In the genomic region with DNA sequence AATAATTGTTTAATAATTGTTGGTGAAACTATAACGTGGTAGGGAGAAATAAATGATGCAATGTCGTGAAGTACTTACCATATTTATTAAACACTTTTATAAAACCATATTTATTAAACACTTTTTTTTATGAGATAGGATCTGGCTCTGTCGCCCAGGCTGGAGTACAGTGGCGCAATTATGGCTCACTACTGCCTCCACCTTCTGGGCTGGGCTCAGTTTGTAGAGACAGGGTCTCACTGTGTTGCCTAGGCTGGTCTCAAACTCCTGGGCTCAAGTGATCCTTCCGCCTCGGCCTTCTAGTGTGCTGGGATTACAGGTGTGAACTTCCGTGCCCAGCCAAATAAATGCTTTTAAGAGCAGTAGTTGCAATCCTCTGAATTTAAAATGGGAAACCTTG, we compare ENCODE assay signal across 37 cellular contexts.
"Had no signal": no experiment of that assay in that cellular context is flagged by ENCODE, and none has a peak within 500 bp of the region (broad histone marks: within the 10 kb centered on the region; RNA-seq: fewer than 3 reads in every experiment).

No MANE protein-coding gene starts in this region.

- H3K4me1 Mint-ChIP-seq: activated naive CD4-positive, alpha-beta T cell treated with anti-CD3 and anti-CD28 coated beads, Interleukin-2, amount 10 ng/mL, durations not matched to agents 7 days and 5 days; activated naive CD4-positive, alpha-beta T cell treated with anti-CD3 and anti-CD28 coated beads, Interleukin-2, amount 50 U/mL, for 24 hours; activated naive CD8-positive, alpha-beta T cell treated with anti-CD3 and anti-CD28 coated beads, Interleukin-2, amount 50 U/mL, for 24 hours; brain; central memory CD8-positive, alpha-beta T cell had no signal

- ATAC-seq: activated CD4-positive, alpha-beta T cell treated with anti-CD3 and anti-CD28 coated beads for 36 hours; activated CD4-positive, CD25-positive, alpha-beta regulatory T cell treated with anti-CD3 and anti-CD28 coated beads, Interleukin-2, amount 50 U/mL, for 24 hours; activated CD8-positive, alpha-beta memory T cell treated with anti-CD3 and anti-CD28 coated beads, Interleukin-2, amount 10 ng/mL, durations not matched to agents 7 days and 5 days; activated CD8-positive, alpha-beta T cell treated with anti-CD3 and anti-CD28 coated beads, Interleukin-2, amount 10 ng/mL, durations not matched to agents 7 days and 5 days; activated naive CD8-positive, alpha-beta T cell treated with anti-CD3 and anti-CD28 coated beads, Interleukin-2, amount 50 U/mL, for 24 hours had no signal

- H3K27ac ChIP-seq: ascending aorta, cardiac muscle cell, VCaP had no signal

- FAIRE-seq: bronchial epithelial cell, TTC549 had no signal

- H3K4me3 ChIP-seq: ascending aorta, cardiac muscle cell had no signal

- H3K27ac Mint-ChIP-seq: activated CD4-positive, alpha-beta memory T cell treated with anti-CD3 and anti-CD28 coated beads, Interleukin-2, amount 10 ng/mL, durations not matched to agents 7 days and 5 days; activated CD4-positive, alpha-beta T cell treated with anti-CD3 and anti-CD28 coated beads for 36 hours; activated CD4-positive, alpha-beta T cell treated with anti-CD3 and anti-CD28 coated beads, Interleukin-2, amount 10 ng/mL, durations not matched to agents 7 days and 5 days; activated CD8-positive, alpha-beta memory T cell treated with anti-CD3 and anti-CD28 coated beads, Interleukin-2, amount 10 ng/mL, durations not matched to agents 7 days and 5 days; activated naive CD4-positive, alpha-beta T cell treated with anti-CD3 and anti-CD28 coated beads, Interleukin-2, amount 10 ng/mL, durations not matched to agents 7 days and 5 days; activated naive CD4-positive, alpha-beta T cell treated with anti-CD3 and anti-CD28 coated beads, Interleukin-2, amount 50 U/mL, for 24 hours; activated naive CD8-positive, alpha-beta T cell; activated naive CD8-positive, alpha-beta T cell treated with anti-CD3 and anti-CD28 coated beads, Interleukin-2, amount 10 ng/mL, durations not matched to agents 7 days and 5 days; activated naive CD8-positive, alpha-beta T cell treated with anti-CD3 and anti-CD28 coated beads, Interleukin-2, amount 50 U/mL, for 24 hours; activated T-cell treated with anti-CD3 and anti-CD28 coated beads, Interleukin-2, amount 50 U/mL, for 24 hours; activated T-helper 2 cell treated with anti-CD3 and anti-CD28 coated beads, Interferon-gamma antibody, Interleukin-2, Interleukin-4, amounts not matched to agents 10 μg/mL and 5 μg/mL and 100 μg/mL, durations not matched to agents 14 hours and 24 hours and 36 hours; T-helper 2 cell treated with Interferon-gamma antibody and Interleukin-4, amounts not matched to agents 5 μg/mL and 100 μg/mL, for 36 hours had no signal

- H3K4me1 ChIP-seq: ascending aorta had no signal

- H3K9me3 ChIP-seq: ascending aorta had no signal

- H3K27me3 Mint-ChIP-seq: activated CD4-positive, alpha-beta memory T cell treated with anti-CD3 and anti-CD28 coated beads, Interleukin-2, amount 10 ng/mL, durations not matched to agents 7 days and 5 days; activated CD4-positive, alpha-beta T cell treated with anti-CD3 and anti-CD28 coated beads for 36 hours; activated CD4-positive, alpha-beta T cell treated with anti-CD3 and anti-CD28 coated beads, Interleukin-2, amount 10 ng/mL, durations not matched to agents 7 days and 5 days; activated CD8-positive, alpha-beta memory T cell treated with anti-CD3 and anti-CD28 coated beads, Interleukin-2, amount 10 ng/mL, durations not matched to agents 7 days and 5 days; activated naive CD4-positive, alpha-beta T cell treated with anti-CD3 and anti-CD28 coated beads, Interleukin-2, amount 10 ng/mL, durations not matched to agents 7 days and 5 days; activated naive CD4-positive, alpha-beta T cell treated with anti-CD3 and anti-CD28 coated beads, Interleukin-2, amount 50 U/mL, for 24 hours; activated naive CD8-positive, alpha-beta T cell; activated naive CD8-positive, alpha-beta T cell treated with anti-CD3 and anti-CD28 coated beads, Interleukin-2, amount 10 ng/mL, durations not matched to agents 7 days and 5 days; activated naive CD8-positive, alpha-beta T cell treated with anti-CD3 and anti-CD28 coated beads, Interleukin-2, amount 50 U/mL, for 24 hours; activated T-cell treated with anti-CD3 and anti-CD28 coated beads, Interleukin-2, amount 50 U/mL, for 24 hours; brain; central memory CD8-positive, alpha-beta T cell had no signal

- DNase-seq: activated CD4-positive, alpha-beta memory T cell treated with anti-CD3 and anti-CD28 coated beads, Interleukin-2, amount 10 ng/mL, durations not matched to agents 7 days and 5 days; activated CD4-positive, alpha-beta T cell treated with anti-CD3 and anti-CD28 coated beads for 1 hour; activated CD4-positive, alpha-beta T cell treated with anti-CD3 and anti-CD28 coated beads for 36 hours; activated CD4-positive, alpha-beta T cell treated with anti-CD3 and anti-CD28 coated beads for 48 hours; activated CD4-positive, alpha-beta T cell treated with anti-CD3 and anti-CD28 coated beads, Interleukin-2, amount 10 ng/mL, durations not matched to agents 7 days and 5 days; activated CD4-positive, alpha-beta T cell treated with anti-CD3 and anti-CD28 coated beads, Interleukin-2, amount 50 U/mL, for 48 hours; activated CD4-positive, CD25-positive, alpha-beta regulatory T cell; activated CD8-positive, alpha-beta memory T cell treated with anti-CD3 and anti-CD28 coated beads for 24 hours; activated CD8-positive, alpha-beta memory T cell treated with anti-CD3 and anti-CD28 coated beads, Interleukin-2, amount 10 ng/mL, durations not matched to agents 7 days and 5 days; activated CD8-positive, alpha-beta memory T cell treated with anti-CD3 and anti-CD28 coated beads, Interleukin-2, amount 50 U/mL, for 48 hours; activated CD8-positive, alpha-beta T cell treated with anti-CD3 and anti-CD28 coated beads, Interleukin-2, amount 10 ng/mL, durations not matched to agents 7 days and 5 days; activated effector memory CD4-positive, alpha-beta T cell treated with Interleukin-2 at 50 U/mL for 16 hours; activated gamma-delta T cell; activated naive CD4-positive, alpha-beta T cell treated with anti-CD3 and anti-CD28 coated beads, Interleukin-2, amount 10 ng/mL, durations not matched to agents 7 days and 5 days; activated naive CD4-positive, alpha-beta T cell treated with Interleukin-2 at 50 U/mL for 16 hours; activated naive CD8-positive, alpha-beta T cell treated with anti-CD3 and anti-CD28 coated beads, Interleukin-2, amount 10 ng/mL, durations not matched to agents 7 days and 5 days; activated naive CD8-positive, alpha-beta T cell treated with anti-CD3 and anti-CD28 coated beads, Interleukin-2, amount 50 U/mL, for 24 hours; activated T-cell treated with anti-CD3 and anti-CD28 coated beads, Interleukin-2, amount 50 U/mL, for 24 hours; activated T-cell treated with anti-CD3 and anti-CD28 coated beads, Interleukin-2, amount 50 U/mL, for 48 hours; amygdala; anterior cingulate cortex; caudate nucleus; cerebellar nuclear complex; T-helper 2 cell; T-helper 9 cell had no signal

- H3K27me3 ChIP-seq: ascending aorta, cardiac muscle cell had no signal

- H3K4me3 Mint-ChIP-seq: activated CD4-positive, alpha-beta memory T cell treated with anti-CD3 and anti-CD28 coated beads, Interleukin-2, amount 10 ng/mL, durations not matched to agents 7 days and 5 days; activated CD4-positive, alpha-beta T cell treated with anti-CD3 and anti-CD28 coated beads for 36 hours; activated CD4-positive, alpha-beta T cell treated with anti-CD3 and anti-CD28 coated beads, Interleukin-2, amount 10 ng/mL, durations not matched to agents 7 days and 5 days; activated CD8-positive, alpha-beta memory T cell treated with anti-CD3 and anti-CD28 coated beads, Interleukin-2, amount 10 ng/mL, durations not matched to agents 7 days and 5 days; activated CD8-positive, alpha-beta T cell treated with anti-CD3 and anti-CD28 coated beads, Interleukin-2, amount 10 ng/mL, durations not matched to agents 7 days and 5 days; activated naive CD4-positive, alpha-beta T cell treated with anti-CD3 and anti-CD28 coated beads, Interleukin-2, amount 10 ng/mL, durations not matched to agents 7 days and 5 days; activated naive CD4-positive, alpha-beta T cell treated with anti-CD3 and anti-CD28 coated beads, Interleukin-2, amount 50 U/mL, for 24 hours; activated naive CD8-positive, alpha-beta T cell; activated naive CD8-positive, alpha-beta T cell treated with anti-CD3 and anti-CD28 coated beads, Interleukin-2, amount 10 ng/mL, durations not matched to agents 7 days and 5 days; activated naive CD8-positive, alpha-beta T cell treated with anti-CD3 and anti-CD28 coated beads, Interleukin-2, amount 50 U/mL, for 24 hours; activated T-cell treated with anti-CD3 and anti-CD28 coated beads, Interleukin-2, amount 50 U/mL, for 24 hours; brain; central memory CD8-positive, alpha-beta T cell; T-helper 2 cell treated with Interferon-gamma antibody and Interleukin-4, amounts not matched to agents 5 μg/mL and 100 μg/mL, for 36 hours had no signal

- H3K9me3 Mint-ChIP-seq: activated CD4-positive, alpha-beta memory T cell treated with anti-CD3 and anti-CD28 coated beads, Interleukin-2, amount 10 ng/mL, durations not matched to agents 7 days and 5 days; activated CD4-positive, alpha-beta T cell treated with anti-CD3 and anti-CD28 coated beads, Interleukin-2, amount 10 ng/mL, durations not matched to agents 7 days and 5 days; activated naive CD4-positive, alpha-beta T cell treated with anti-CD3 and anti-CD28 coated beads, Interleukin-2, amount 10 ng/mL, durations not matched to agents 7 days and 5 days; activated naive CD4-positive, alpha-beta T cell treated with anti-CD3 and anti-CD28 coated beads, Interleukin-2, amount 50 U/mL, for 24 hours; activated naive CD8-positive, alpha-beta T cell treated with anti-CD3 and anti-CD28 coated beads, Interleukin-2, amount 10 ng/mL, durations not matched to agents 7 days and 5 days; activated naive CD8-positive, alpha-beta T cell treated with anti-CD3 and anti-CD28 coated beads, Interleukin-2, amount 50 U/mL, for 24 hours; activated T-cell treated with anti-CD3 and anti-CD28 coated beads, Interleukin-2, amount 50 U/mL, for 24 hours; activated T-helper 2 cell treated with anti-CD3 and anti-CD28 coated beads, Interferon-gamma antibody, Interleukin-2, Interleukin-4, amounts not matched to agents 10 μg/mL and 5 μg/mL and 100 μg/mL, durations not matched to agents 14 hours and 24 hours and 36 hours; brain; central memory CD8-positive, alpha-beta T cell; T-helper 2 cell treated with Interferon-gamma antibody and Interleukin-4, amounts not matched to agents 5 μg/mL and 100 μg/mL, for 36 hours had no signal
